Comparison of ENCODE assay signal across 8 cellular contexts in genomic region chr2:158969717-158970521, GRCh38. TPM values are rescaled to one million over a fixed set of nuclear protein-coding genes. Genes with fewer than 3 reads are reported as not detected.
DNase-seq lines count a peak whose midpoint lies in the region; ATAC-seq and TF ChIP-seq lines count a peak whose summit lies in the region.

No MANE protein-coding gene starts in this region.

- H4K20me1 ChIP-seq in BLaER1 treated with 17β-estradiol and CSF1 and Interleukin-3, amounts not matched to agents 10 nM and 100 nM = peaks cover 0 to 22% (median 5%) of the 10 kb centered on the region in 11 experiments; a peak in 7 of 22 replicates

- peak overlapping the region; percentile 87 for H3K4me3 Mint-ChIP-seq in activated T-helper 17 cell treated with anti-CD3 and anti-CD28 coated beads, Interleukin-2, amount 50 U/mL, for 72 hours

- H3K4me1 ChIP-seq in BLaER1 treated with 17β-estradiol and CSF1 and Interleukin-3, amounts not matched to agents 10 nM and 100 nM = peaks cover 8 to 27% (median 18%) of the 10 kb centered on the region in 10 experiments; a peak in 19 of 20 replicates
- H3K4me1 ChIP-seq in left ventricle myocardium inferior (peaks cover 87% of the 10 kb centered on the region), parathyroid adenoma (peaks cover 5% of the 10 kb centered on the region)

- peak overlapping the region; percentile 92 for H2AFZ ChIP-seq in parathyroid adenoma

- peaks cover 23% of the 10 kb centered on the region for H3K27me3 Mint-ChIP-seq in activated T-helper 17 cell treated with anti-CD3 and anti-CD28 coated beads, Interleukin-2, amount 50 U/mL, for 72 hours

- DNase-seq in HL-60 (ENCODE audit: low read depth in 1 of 2, low spot score in 1 of 2) (peak in 1 of 2 experiments; percentile 6), left ventricle myocardium inferior (peak; percentile 48), SHP77 (lab: John Stamatoyannopoulos, UW) (no peak)

- H3K36me3 Mint-ChIP-seq in activated T-helper 17 cell treated with anti-CD3 and anti-CD28 coated beads, Interleukin-2, amount 50 U/mL, for 72 hours (ENCODE audit: low read depth) = no peaks in the 10 kb centered on the region

- peaks cover 15% of the 10 kb centered on the region for H3K4me1 Mint-ChIP-seq in activated T-helper 17 cell treated with anti-CD3 and anti-CD28 coated beads, Interleukin-2, amount 50 U/mL, for 72 hours

- no peaks in the 10 kb centered on the region for H3K9me3 ChIP-seq in BLaER1 treated with 17β-estradiol and CSF1 and Interleukin-3, amounts not matched to agents 10 nM and 100 nM (replicated peaks in 1 of 11)
- no peaks in the 10 kb centered on the region for H3K9me3 ChIP-seq in left ventricle myocardium inferior (replicated peaks)
- no peaks in the 10 kb centered on the region for H3K9me3 ChIP-seq in parathyroid adenoma (ENCODE audit: control insufficient read depth, low read length)

- peak overlapping the region; percentile 95 to 100 (median 99) for H3K4me2 ChIP-seq in BLaER1 treated with 17β-estradiol and CSF1 and Interleukin-3, amounts not matched to agents 10 nM and 100 nM
- H3K4me2 ChIP-seq in parathyroid adenoma (ENCODE audit: low read length) = peak overlapping the region; percentile 95

- TF ChIP-seq CTCF in HL-60 (IDR thresholded peaks at IDR 0.05; ENCODE audit: insufficient read depth, low read length) = no peak
- TF ChIP-seq CTCF in left ventricle myocardium inferior (IDR thresholded peaks at IDR 0.05; ENCODE audit: borderline replicate concordance) = no peak
- no peak for TF ChIP-seq CTCF in parathyroid adenoma (IDR thresholded peaks at IDR 0.05)

- H3K36me3 ChIP-seq in BLaER1 treated with 17β-estradiol and CSF1 and Interleukin-3, amounts not matched to agents 10 nM and 100 nM = no peaks in the 10 kb centered on the region
- no peaks in the 10 kb centered on the region for H3K36me3 ChIP-seq in left ventricle myocardium inferior
- H3K36me3 ChIP-seq in parathyroid adenoma (ENCODE audit: control insufficient read depth, insufficient read depth, low read length) = no peaks in the 10 kb centered on the region

- no peaks in the 10 kb centered on the region for H3K9me3 Mint-ChIP-seq in activated T-helper 17 cell treated with anti-CD3 and anti-CD28 coated beads, Interleukin-2, amount 50 U/mL, for 72 hours

- H3K9ac ChIP-seq in BLaER1 treated with 17β-estradiol and CSF1 and Interleukin-3, amounts not matched to agents 10 nM and 100 nM = peak overlapping the region in 10 of 11 experiments; percentile 61 to 79 (median 71); a peak in 16 of 22 replicates
- no peak overlapping the region for H3K9ac ChIP-seq in parathyroid adenoma

- H3K27ac ChIP-seq in BLaER1 treated with 17β-estradiol and CSF1 and Interleukin-3, amounts not matched to agents 10 nM and 100 nM = no peak overlapping the region
- H3K27ac ChIP-seq in HL-60 (replicated peaks) (no peak overlapping the region), left ventricle myocardium inferior (replicated peaks) (peak overlapping the region; percentile 97), parathyroid adenoma (peak overlapping the region; percentile 70)

- peak overlapping the region; percentile 59 to 80 (median 72) for H3K4me3 ChIP-seq in BLaER1 treated with 17β-estradiol and CSF1 and Interleukin-3, amounts not matched to agents 10 nM and 100 nM
- H3K4me3 ChIP-seq in HL-60 (replicated peaks; ENCODE audit: insufficient read depth, low read length) (peak overlapping the region; percentile 59), left ventricle myocardium inferior (peak overlapping the region; percentile 78), parathyroid adenoma (ENCODE audit: low read depth, low read length) (peak overlapping the region; percentile 63)

- no peak for ATAC-seq in activated T-helper 17 cell treated with anti-CD3 and anti-CD28 coated beads, Interleukin-2, amount 50 U/mL, for 72 hours (replicated peaks)
- ATAC-seq in GM21619 (IDR thresholded peaks at IDR 0.05; ENCODE audit: unreplicated experiment) (no peak), GM19328 (IDR thresholded peaks at IDR 0.05; ENCODE audit: unreplicated experiment) (no peak)

- H3K27me3 ChIP-seq in BLaER1 treated with 17β-estradiol and CSF1 and Interleukin-3, amounts not matched to agents 10 nM and 100 nM = peaks cover 69 to 83% (median 81%) of the 10 kb centered on the region in 11 experiments
- H3K27me3 ChIP-seq in HL-60 (ENCODE audit: insufficient read depth, poor library complexity, severe bottlenecking) (peaks cover 59% of the 10 kb centered on the region), left ventricle myocardium inferior (ENCODE audit: low read depth) (no peaks in the 10 kb centered on the region), parathyroid adenoma (ENCODE audit: control insufficient read depth, insufficient read depth, low read length) (no peaks in the 10 kb centered on the region)

- H3K27ac Mint-ChIP-seq in activated T-helper 17 cell treated with anti-CD3 and anti-CD28 coated beads, Interleukin-2, amount 50 U/mL, for 72 hours = peak overlapping the region; percentile 25

- intact Hi-C loops in left ventricle myocardium inferior (cut with micrococcal nuclease) = no loop called here

- H3K79me2 ChIP-seq in parathyroid adenoma = peaks cover 17% of the 10 kb centered on the region

RNA-seq across cellular contexts. Expression of gene TANC1, which starts 1.5 kb away (rescaled TPM):
- total RNA-seq in activated T-helper 17 cell treated with anti-CD3 and anti-CD28 coated beads, Interleukin-2, amount 50 U/mL, for 72 hours = 1 to 10 TPM; 1.4 to 1.7 TPM
- total RNA-seq in left ventricle myocardium inferior = 59.7 TPM

Comparison
In these comparisons a context has a peak if more than half of its experiments do, and no peak if none do; other contexts are left out.
1. H3K27ac ChIP-seq: peak in left ventricle myocardium inferior (single experiment) and parathyroid adenoma (single experiment); none in BLaER1 treated with 17β-estradiol and CSF1 and Interleukin-3, amounts not matched to agents 10 nM and 100 nM (0 of 11) and HL-60 (single experiment).
2. RNA of gene TANC1, which starts 1.5 kb away (total RNA-seq): 59.7 TPM in left ventricle myocardium inferior (single experiment); 1.4 to 1.7 TPM in activated T-helper 17 cell treated with anti-CD3 and anti-CD28 coated beads, Interleukin-2, amount 50 U/mL, for 72 hours; every median in the first group is over 10 times any median in the second.
3. Peak in every context shown above with its lines, with median percentiles within 50 percentile points of each other: H3K4me3 ChIP-seq.